In the genomic region with DNA sequence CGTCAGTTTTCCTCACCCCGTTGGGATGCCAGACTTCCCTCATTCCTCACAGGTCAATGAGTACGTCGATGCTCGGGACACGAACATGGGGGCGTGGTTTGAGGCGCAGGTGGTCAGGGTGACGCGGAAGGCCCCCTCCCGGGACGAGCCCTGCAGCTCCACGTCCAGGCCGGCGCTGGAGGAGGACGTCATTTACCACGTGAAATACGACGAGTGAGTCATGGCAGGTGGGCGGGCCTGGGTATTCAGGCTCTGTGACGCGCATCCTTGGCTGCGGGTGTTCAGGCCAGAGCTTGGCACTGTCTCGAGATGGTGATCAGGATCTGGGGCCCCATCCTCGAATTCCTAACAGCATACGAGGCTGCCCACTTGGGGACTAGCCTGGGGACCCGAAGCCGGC, we compare ENCODE assay signal across 1 cellular context.
TF ChIP-seq lines count a peak whose summit lies in the region.

No MANE protein-coding gene starts in this region.

TF ChIP-seq in HepG2, 621 proteins besides CTCF, POLR2A, EP300 and RAD21:
- TF ChIP-seq AGO2 (optimal IDR thresholded peaks at IDR 0.05; ENCODE audit: low read depth, low read length) (peak; percentile 52), NFIC (IDR thresholded peaks at IDR 0.05; ENCODE audit: low read length) (no peak), ZNF263 (CRISPR knock-in tag; IDR thresholded peaks at IDR 0.05) (no peak)
